Comparison of ENCODE assay signal across 8 cellular contexts in genomic region chr2:218396688-218397501, GRCh38.
A peak's percentile ranks its signal among the peaks of the same experiment; 100 is the strongest.
DNase-seq lines count a peak whose midpoint lies in the region; ATAC-seq and TF ChIP-seq lines count a peak whose summit lies in the region.

No MANE protein-coding gene starts in this region.

- H3K27me3 ChIP-seq in DOHH2 (ENCODE audit: control insufficient read depth, low read length) (no peaks in the 10 kb centered on the region), iPS DF 6.9 (ENCODE audit: control insufficient read depth, insufficient read depth, low read length) (peaks cover 27% of the 10 kb centered on the region)

- peak overlapping the region; percentile 92 for H3K27ac ChIP-seq in DOHH2 (ENCODE audit: low read depth, low read length)
- H3K27ac ChIP-seq in iPS DF 6.9 (ENCODE audit: low read length), result no peak overlapping the region

- H3K4me1 ChIP-seq in DOHH2 (ENCODE audit: control insufficient read depth, low read length) (peaks cover 62% of the 10 kb centered on the region), iPS DF 6.9 (ENCODE audit: control insufficient read depth, insufficient read depth, low read length) (peaks cover 13% of the 10 kb centered on the region)

- no CpG with 5 or more reads among the region's 28 CpGs for WGBS in iPS DF 6.9 (ENCODE audit: insufficient coverage, insufficient read length)

- H3K4me3 ChIP-seq in DOHH2 (ENCODE audit: low read length) (peak overlapping the region; percentile 90), astrocyte of the spinal cord (ENCODE audit: low read depth, low read length) (peak overlapping the region; percentile 74), iPS DF 6.9 (ENCODE audit: low read length) (peak overlapping the region; percentile 88; the same call in 1 of the 2 replicates), skeletal muscle cell (ENCODE audit: low read depth, low read length) (peak overlapping the region; percentile 86)

- H3K4me2 ChIP-seq in DOHH2 (ENCODE audit: low read length), result peak overlapping the region; percentile 94

- in situ Hi-C loops in astrocyte of the spinal cord (cut with HindIII; ENCODE audit: low sequenced_read_pairs), result no loop called here

- peaks cover 15% of the 10 kb centered on the region for H3F3A ChIP-seq in DOHH2 (ENCODE audit: control insufficient read depth, insufficient read depth)

- no peak for ATAC-seq in GM18520 (IDR thresholded peaks at IDR 0.05; ENCODE audit: unreplicated experiment)

- DNase-seq in NCI-H1105 (lab: John Stamatoyannopoulos, UW), result peak; percentile 78
- peak in 4 of 5 experiments; percentile 40 to 94 (median 81) for DNase-seq in T-helper 2 cell
- peak; percentile 74 for DNase-seq in astrocyte of the spinal cord (ENCODE audit: low read depth, low spot score)
- DNase-seq in iPS DF 6.9 (ENCODE audit: low read depth, low spot score), result no peak
- peak; percentile 54 for DNase-seq in skeletal muscle cell (ENCODE audit: low read depth)
- no peak for DNase-seq in GOT3 (lab: John Stamatoyannopoulos, UW)

- no peaks in the 10 kb centered on the region for H3K9me2 ChIP-seq in DOHH2 (replicated peaks; ENCODE audit: control insufficient read depth, low read length)

- H3K9me3 ChIP-seq in DOHH2 (ENCODE audit: control insufficient read depth, insufficient read depth, low read length) (no peaks in the 10 kb centered on the region), iPS DF 6.9 (ENCODE audit: control insufficient read depth, insufficient read depth, low read length) (no peaks in the 10 kb centered on the region)

- TF ChIP-seq CTCF in DOHH2 (IDR thresholded peaks at IDR 0.05; ENCODE audit: low read depth, low read length, poor library complexity, severe bottlenecking) (no peak), astrocyte of the spinal cord (IDR thresholded peaks at IDR 0.05; ENCODE audit: low read depth, low read length) (no peak)

- H4K20me1 ChIP-seq in DOHH2 (ENCODE audit: control insufficient read depth, insufficient read depth, low read depth, low read length), result no peaks in the 10 kb centered on the region

- H3K36me3 ChIP-seq in DOHH2 (ENCODE audit: control insufficient read depth, low read length) (peaks cover 12% of the 10 kb centered on the region), iPS DF 6.9 (ENCODE audit: control insufficient read depth, insufficient read depth, low read length) (no peaks in the 10 kb centered on the region)

- peaks cover 32% of the 10 kb centered on the region for H3K79me2 ChIP-seq in DOHH2 (ENCODE audit: control insufficient read depth, low read length)

Comparison
In these comparisons a context has a peak if more than half of its experiments do, and no peak if none do; other contexts are left out.
1. DNase-seq: peak in NCI-H1105 (single experiment), T-helper 2 cell (4 of 5), astrocyte of the spinal cord (single experiment) and skeletal muscle cell (single experiment); none in iPS DF 6.9 (single experiment) and GOT3 (single experiment).
2. Peak in every context shown above with its lines, with median percentiles within 50 percentile points of each other: H3K4me3 ChIP-seq.